ENCODE assay signal across 9 cellular contexts in genomic region chr1:149916927-149917310, GRCh38. TPM values are rescaled to one million over a fixed set of nuclear protein-coding genes. Genes with fewer than 3 reads are reported as not detected.
A peak's percentile ranks its signal among the peaks of the same experiment; 100 is the strongest.
DNase-seq lines count a peak whose midpoint lies in the region; ATAC-seq, FAIRE-seq and TF ChIP-seq lines count a peak whose summit lies in the region.
"Had no signal": no experiment of that assay in that cellular context is flagged by ENCODE, and none has a peak within 500 bp of the region (broad histone marks: within the 10 kb centered on the region; RNA-seq: fewer than 3 reads in every experiment).

No MANE protein-coding gene starts in this region.

- no peak for FAIRE-seq in frontal cortex (lab: Jason Lieb, UNC)
- FAIRE-seq: bronchial epithelial cell had no signal

- peaks cover 34 to 46% (median 41%) of the 10 kb centered on the region in 3 donors for H3K4me1 Mint-ChIP-seq in T-cell

- DNase-seq in G401 (ENCODE audit: low spot score): peak; percentile 33
- DNase-seq in T-cell: no peak
- no peak for DNase-seq in fibroblast of pulmonary artery (ENCODE audit: low read depth)
- DNase-seq in sciatic nerve (ENCODE audit: low spot score): no peak
- DNase-seq in NCI-H2107 treated with DMSO at 0.1 percent for 48 hours (lab: John Stamatoyannopoulos, UW; ENCODE audit: unreplicated experiment): no peak
- DNase-seq in NOMO-1 (lab: John Stamatoyannopoulos, UW; ENCODE audit: unreplicated experiment in 2 of 2): no peak
- no peak for DNase-seq in frontal cortex (ENCODE audit: low spot score in 2 of 2)

- peaks cover 0 to 2% of the 10 kb centered on the region in 2 donors for H3K27me3 Mint-ChIP-seq in T-cell

- H3K4me3 Mint-ChIP-seq in T-cell: peak overlapping the region; percentile 70 to 83 (median 77)

- POLR2A ChIA-PET in T-cell (lab: Charles Lee): no interaction called here

- intact Hi-C loops in sciatic nerve (cut with DNase I): no loop called here

- H3K9me3 Mint-ChIP-seq in T-cell: no peaks in the 10 kb centered on the region

- CTCF ChIA-PET in T-cell (lab: Charles Lee): no interaction called here

- no peak overlapping the region for H3K27ac Mint-ChIP-seq in T-cell

- in situ Hi-C loops in G401 (cut with HindIII; ENCODE audit: low sequenced_read_pairs): no loop called here

- peaks cover 5% of the 10 kb centered on the region for H3K36me3 Mint-ChIP-seq in T-cell

- TF ChIP-seq CTCF in fibroblast of pulmonary artery (IDR thresholded peaks at IDR 0.05; ENCODE audit: low read length, missing control alignments): no peak

- peak overlapping the region; percentile 72 for H3K4me3 ChIP-seq in fibroblast of pulmonary artery (replicated peaks; ENCODE audit: low read depth, low read length)

- peak in 2 of 4 experiments; percentile 9 to 17 for ATAC-seq in T-cell (replicated peaks in 1 of 4)
- ATAC-seq in sciatic nerve: peak; percentile 25
- ATAC-seq in GM18511 (IDR thresholded peaks at IDR 0.05; ENCODE audit: unreplicated experiment): no peak

RNA-seq across cellular contexts. Expression of gene SV2A, which starts 0.7 kb away (rescaled TPM):
- 26.9 and 36.8 TPM in 2 replicates for total RNA-seq in G401 (2014; rRNA removed; shearing (Covaris generic))
- total RNA-seq in T-cell (1 to 10 TPM; 3.1 to 4.5 (median 3.9) TPM), sciatic nerve (1.7 TPM), frontal cortex (73.0 TPM)

RNA-seq across cellular contexts. Expression of gene SF3B4, which starts 10.7 kb away (rescaled TPM):
- 20.3 and 23.3 TPM in 2 replicates for total RNA-seq in G401 (2014; rRNA removed; shearing (Covaris generic))
- total RNA-seq in T-cell (10 to 100 TPM; 45.3 to 54.6 (median 51.6) TPM), sciatic nerve (32.7 TPM), frontal cortex (7.3 TPM)

RNA-seq across cellular contexts. Expression of gene BOLA1, which starts 17.6 kb away (rescaled TPM):
- 2.0 TPM in 1 of 2 replicates, not detected in the other for total RNA-seq in G401 (2014; rRNA removed; shearing (Covaris generic))
- 10 to 100 TPM in 3 of 5 donors, 1 to 10 TPM in 2; 6.0 to 27.6 (median 26.1) TPM for total RNA-seq in T-cell
- 13.7 TPM for total RNA-seq in sciatic nerve
- 10.2 TPM for total RNA-seq in frontal cortex

RNA-seq across cellular contexts. Expression of gene MTMR11, which starts 19.8 kb away (rescaled TPM):
- total RNA-seq in G401 (2014; rRNA removed; shearing (Covaris generic)): 7.8 and 8.4 TPM in 2 replicates
- total RNA-seq in T-cell: 1 to 10 TPM in 4 of 5 donors, under 1 TPM in 1; 0.58 to 2.5 (median 1.5) TPM
- total RNA-seq in sciatic nerve: 16.4 TPM
- total RNA-seq in frontal cortex: 2.0 TPM
